ENCODE assay signal across 22 cellular contexts in the genomic region with DNA sequence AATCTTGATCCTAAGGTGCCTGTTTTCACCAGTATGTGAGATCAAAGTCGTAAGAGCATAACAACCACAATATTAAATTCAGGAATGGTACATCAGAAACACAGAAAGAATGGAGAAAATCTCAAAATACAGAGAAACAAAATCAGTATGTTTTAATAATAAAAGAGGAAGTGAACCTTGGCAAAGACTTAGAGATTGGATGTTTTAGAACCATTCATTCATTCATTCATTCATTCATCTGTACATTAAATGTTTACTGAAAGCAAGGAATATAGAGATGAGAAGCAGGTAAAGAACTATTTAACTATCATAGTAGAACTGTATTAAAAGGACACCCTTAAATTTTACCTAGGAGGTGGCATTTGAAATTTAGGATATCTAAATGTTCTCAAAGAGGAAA.
"Had no signal": no experiment of that assay in that cellular context is flagged by ENCODE, and none has a peak within 500 bp of the region (broad histone marks: within the 10 kb centered on the region; RNA-seq: fewer than 3 reads in every experiment).

No MANE protein-coding gene starts in this region.

- H3K4me3 Mint-ChIP-seq: activated CD4-positive, alpha-beta memory T cell treated with anti-CD3 and anti-CD28 coated beads, Interleukin-2, amount 10 ng/mL, durations not matched to agents 7 days and 5 days; activated CD4-positive, alpha-beta T cell treated with anti-CD3 and anti-CD28 coated beads, Interleukin-2, amount 10 ng/mL, durations not matched to agents 24 days and 14 days; brain; natural killer cell; type B pancreatic cell had no signal

- H3K27me3 ChIP-seq: sigmoid colon, vagina had no signal

- H3K27me3 Mint-ChIP-seq: activated CD4-positive, alpha-beta memory T cell treated with anti-CD3 and anti-CD28 coated beads, Interleukin-2, amount 10 ng/mL, durations not matched to agents 7 days and 5 days; activated CD4-positive, alpha-beta T cell treated with anti-CD3 and anti-CD28 coated beads, Interleukin-2, amount 10 ng/mL, durations not matched to agents 24 days and 14 days; brain; progenitor cell of endocrine pancreas; type B pancreatic cell had no signal

- H3K9me3 Mint-ChIP-seq: activated CD4-positive, alpha-beta memory T cell treated with anti-CD3 and anti-CD28 coated beads, Interleukin-2, amount 10 ng/mL, durations not matched to agents 7 days and 5 days; activated CD4-positive, alpha-beta T cell treated with anti-CD3 and anti-CD28 coated beads, Interleukin-2, amount 10 ng/mL, durations not matched to agents 24 days and 14 days; brain; natural killer cell; type B pancreatic cell had no signal

- H3K4me1 Mint-ChIP-seq: brain had no signal

- H3K4me1 ChIP-seq: sigmoid colon, vagina had no signal

- DNase-seq: activated CD4-positive, alpha-beta memory T cell treated with anti-CD3 and anti-CD28 coated beads, Interleukin-2, amount 10 ng/mL, durations not matched to agents 7 days and 5 days; activated CD4-positive, alpha-beta T cell treated with anti-CD3 and anti-CD28 coated beads, Interleukin-2, amount 10 ng/mL, durations not matched to agents 24 days and 14 days; activated naive CD4-positive, alpha-beta T cell treated with Interleukin-2 at 50 U/mL for 16 hours; aorta; effector memory CD4-positive, alpha-beta T cell; glutamatergic neuron; hippocampal formation; left ventricle myocardium inferior; natural killer cell; retina; sigmoid colon; stimulated activated CD4-positive, alpha-beta T cell treated with anti-CD3 and anti-CD28 coated beads, Interleukin-2, amount 100 ng/mL, for 48 hours; stimulated activated CD8-positive, alpha-beta memory T cell treated with anti-CD3 and anti-CD28 coated beads, Interleukin-4, amount 100 ng/mL, for 48 hours; stimulated activated naive CD4-positive, alpha-beta T cell had no signal

- H3K27ac Mint-ChIP-seq: activated CD4-positive, alpha-beta memory T cell treated with anti-CD3 and anti-CD28 coated beads, Interleukin-2, amount 10 ng/mL, durations not matched to agents 7 days and 5 days; activated CD4-positive, alpha-beta T cell treated with anti-CD3 and anti-CD28 coated beads, Interleukin-2, amount 10 ng/mL, durations not matched to agents 24 days and 14 days; brain; progenitor cell of endocrine pancreas; type B pancreatic cell had no signal

- H3K4me3 ChIP-seq: left ventricle myocardium inferior, sigmoid colon, thoracic aorta, vagina had no signal

- H3K9me3 ChIP-seq: left ventricle myocardium inferior, sigmoid colon, thoracic aorta, vagina had no signal

- H3K27ac ChIP-seq: left ventricle myocardium inferior, sigmoid colon, thoracic aorta, vagina, VCaP had no signal

- ATAC-seq: activated CD4-positive, CD25-positive, alpha-beta regulatory T cell treated with anti-CD3 and anti-CD28 coated beads, Interleukin-2, amount 50 U/mL, for 24 hours; esophagus mucosa; natural killer cell had no signal
